In genomic region chr1:192543445-192543844, GRCh38 we compare ENCODE assay signal across 18 cellular contexts. TPM values are rescaled to one million over a fixed set of nuclear protein-coding genes. Genes with fewer than 3 reads are reported as not detected.
A peak's percentile ranks its signal among the peaks of the same experiment; 100 is the strongest.
DNase-seq lines count a peak whose midpoint lies in the region; ATAC-seq, FAIRE-seq and TF ChIP-seq lines count a peak whose summit lies in the region.
"Had no signal": no experiment of that assay in that cellular context is flagged by ENCODE, and none has a peak within 500 bp of the region (broad histone marks: within the 10 kb centered on the region; RNA-seq: fewer than 3 reads in every experiment).

No MANE protein-coding gene starts in this region.

- TF ChIP-seq CTCF in OCI-LY1 (IDR thresholded peaks at IDR 0.05; ENCODE audit: low read length), result no peak
- TF ChIP-seq CTCF in esophagus muscularis mucosa (IDR thresholded peaks at IDR 0.05), result no peak
- no peak for TF ChIP-seq CTCF in right lobe of liver (IDR thresholded peaks at IDR 0.05)
- TF ChIP-seq CTCF in GM10248 (IDR thresholded peaks at IDR 0.05; ENCODE audit: control extremely low read depth, extremely low read depth, low read depth, missing control alignments), result no peak

- H3K9me3 ChIP-seq in OCI-LY1 (ENCODE audit: low read length) (no peaks in the 10 kb centered on the region), esophagus muscularis mucosa (no peaks in the 10 kb centered on the region), trophoblast cell (ENCODE audit: insufficient read depth, low read depth, low read length) (no peaks in the 10 kb centered on the region), right lobe of liver (no peaks in the 10 kb centered on the region)
- H3K9me3 ChIP-seq: BLaER1 treated with 17β-estradiol and CSF1 and Interleukin-3, amounts not matched to agents 10 nM and 100 nM; Caco-2 had no signal

- no peaks in the 10 kb centered on the region for H4K20me1 ChIP-seq in OCI-LY1 (ENCODE audit: insufficient read depth, low read length)
- H4K20me1 ChIP-seq: BLaER1 treated with 17β-estradiol and CSF1 and Interleukin-3, amounts not matched to agents 10 nM and 100 nM had no signal

- H3K4me3 ChIP-seq in OCI-LY1 (ENCODE audit: low read depth, low read length, poor library complexity, severe bottlenecking), result no peak overlapping the region
- H3K4me3 ChIP-seq in esophagus muscularis mucosa, result no peak overlapping the region
- H3K4me3 ChIP-seq in trophoblast cell (ENCODE audit: low read depth, low read length), result no peak overlapping the region
- H3K4me3 ChIP-seq in right lobe of liver, result no peak overlapping the region
- H3K4me3 ChIP-seq: BLaER1 treated with 17β-estradiol and CSF1 and Interleukin-3, amounts not matched to agents 10 nM and 100 nM had no signal

- H4K8ac ChIP-seq in trophoblast cell (ENCODE audit: low read depth, low read length), result no peak overlapping the region

- H3K4me2 ChIP-seq in OCI-LY1 (ENCODE audit: low read length), result no peak overlapping the region
- H3K4me2 ChIP-seq in trophoblast cell (ENCODE audit: low read length), result no peak overlapping the region
- H3K4me2 ChIP-seq: BLaER1 treated with 17β-estradiol and CSF1 and Interleukin-3, amounts not matched to agents 10 nM and 100 nM had no signal

- no peak overlapping the region for H2BK12ac ChIP-seq in trophoblast cell (ENCODE audit: low read length)

- H3K18ac ChIP-seq in trophoblast cell (ENCODE audit: low read length), result no peak overlapping the region

- H3F3A ChIP-seq in OCI-LY1 (ENCODE audit: insufficient read depth, low read length), result no peaks in the 10 kb centered on the region; the same call in 1 of the 2 replicates

- peak; percentile 91 for FAIRE-seq in G401.6 (lab: Jason Lieb, UNC)

- H3K14ac ChIP-seq in trophoblast cell (ENCODE audit: low read length), result no peak overlapping the region

- POLR2A ChIA-PET in GM10248 (lab: Yijun Ruan, JAX), result no interaction called here

- H2AFZ ChIP-seq in OCI-LY1 (ENCODE audit: low read length) (no peak overlapping the region), trophoblast cell (ENCODE audit: insufficient read depth, low read length, poor library complexity) (no peak overlapping the region)

- H3K4me1 ChIP-seq in OCI-LY1 (ENCODE audit: insufficient read depth, low read length, severe bottlenecking) (peaks cover 49% of the 10 kb centered on the region), esophagus muscularis mucosa (peaks cover 15 to 68% (median 38%) of the 10 kb centered on the region in 4 donors), trophoblast cell (ENCODE audit: control insufficient read depth in 1 of 2, insufficient read depth in 2 of 2, low read length in 2 of 2) (peaks cover 0 to 6% of the 10 kb centered on the region in 2 experiments), right lobe of liver (no peaks in the 10 kb centered on the region)
- H3K4me1 ChIP-seq: Caco-2 had no signal

- H3K9me2 ChIP-seq in OCI-LY1 (ENCODE audit: low read depth, low read length), result no peaks in the 10 kb centered on the region

- WGBS in esophagus muscularis mucosa, result 93% methylated on average over 5 of the region's 5 CpGs
- no CpG with 5 or more reads among the region's 5 CpGs for WGBS in trophoblast cell (ENCODE audit: extremely low coverage, insufficient coverage, insufficient read length)
- WGBS in right lobe of liver (ENCODE audit: insufficient coverage, low coverage, low lambda C conversion rate, missing lambda C conversion rate), result 85% methylated on average over 5 of the region's 5 CpGs

- H3K9ac ChIP-seq in OCI-LY1 (ENCODE audit: low read length) (no peak overlapping the region), trophoblast cell (ENCODE audit: low read length) (no peak overlapping the region)
- H3K9ac ChIP-seq: BLaER1 treated with 17β-estradiol and CSF1 and Interleukin-3, amounts not matched to agents 10 nM and 100 nM had no signal

- no peak for TF ChIP-seq EP300 in esophagus muscularis mucosa (IDR thresholded peaks at IDR 0.05)

- no peaks in the 10 kb centered on the region for H3K27me3 ChIP-seq in OCI-LY1 (ENCODE audit: insufficient read depth, low read length)
- no peaks in the 10 kb centered on the region for H3K27me3 ChIP-seq in esophagus muscularis mucosa
- H3K27me3 ChIP-seq in trophoblast cell (ENCODE audit: insufficient read depth, low read length), result no peaks in the 10 kb centered on the region
- no peaks in the 10 kb centered on the region for H3K27me3 ChIP-seq in right lobe of liver
- H3K27me3 ChIP-seq: BLaER1 treated with 17β-estradiol and CSF1 and Interleukin-3, amounts not matched to agents 10 nM and 100 nM had no signal

- no peak overlapping the region for H2BK5ac ChIP-seq in trophoblast cell (ENCODE audit: low read depth, low read length, poor library complexity)

- no peaks in the 10 kb centered on the region for H3K79me2 ChIP-seq in OCI-LY1 (ENCODE audit: insufficient read depth, low read length)
- no peaks in the 10 kb centered on the region for H3K79me2 ChIP-seq in trophoblast cell (ENCODE audit: control insufficient read depth, insufficient read depth, low read length, poor library complexity)

- no peak overlapping the region for H3K23ac ChIP-seq in trophoblast cell (ENCODE audit: low read length)

- H4K91ac ChIP-seq in trophoblast cell (ENCODE audit: low read depth, low read length), result peak overlapping the region; percentile 2

- H2AK5ac ChIP-seq in trophoblast cell (ENCODE audit: low read length), result no peak overlapping the region

- peaks cover 10% of the 10 kb centered on the region for H3K79me1 ChIP-seq in trophoblast cell (ENCODE audit: low read length)

- CTCF ChIA-PET in GM10248 (lab: Yijun Ruan, JAX), result interaction anchor here (0.9 to 6.5 kb wide), 7 partner anchors 8 to 66 kb away, joined by 3 to 33 read pairs (median 6); no protein-coding TSS in a partner anchor

- H3K27ac ChIP-seq in OCI-LY1 (ENCODE audit: low read depth, low read length, poor library complexity, severe bottlenecking) (peak overlapping the region; percentile 0), esophagus muscularis mucosa (replicated peaks in 1 of 4) (peak overlapping the region; percentile 77 to 87 (median 80)), trophoblast cell (ENCODE audit: low read depth, low read length) (no peak overlapping the region), right lobe of liver (no peak overlapping the region)
- H3K27ac ChIP-seq: BLaER1 treated with 17β-estradiol and CSF1 and Interleukin-3, amounts not matched to agents 10 nM and 100 nM had no signal

- no peak overlapping the region for H2BK120ac ChIP-seq in trophoblast cell (ENCODE audit: insufficient read depth, low read length, poor library complexity)

- TF ChIP-seq POLR2A in esophagus muscularis mucosa (IDR thresholded peaks at IDR 0.05; ENCODE audit: low read depth), result no peak
- no peak for TF ChIP-seq POLR2A in right lobe of liver (IDR thresholded peaks at IDR 0.05)

- H4K12ac ChIP-seq in trophoblast cell (ENCODE audit: low read depth, low read length), result no peak overlapping the region

- DNase-seq in esophagus muscularis mucosa (ENCODE audit: extremely low spot score) (no peak), trophoblast cell (no peak), right lobe of liver (no peak), GM10248 (ENCODE audit: extremely low spot score) (no peak)
- DNase-seq: Caco-2, GOT3, HFFc6, KBM-7, NCI-H1092, NCI-H187, NCI-H446 treated with DMSO at 0.1 percent for 48 hours, NCI-H748 treated with DMSO at 0.1 percent for 48 hours, SIG-M5 had no signal

- ATAC-seq in right lobe of liver (no peak), GM18517 (IDR thresholded peaks at IDR 0.05; ENCODE audit: unreplicated experiment) (no peak)

- H3K36me3 ChIP-seq in OCI-LY1 (ENCODE audit: insufficient read depth, low read length) (no peaks in the 10 kb centered on the region), esophagus muscularis mucosa (no peaks in the 10 kb centered on the region), trophoblast cell (ENCODE audit: control insufficient read depth in 1 of 2, insufficient read depth in 2 of 2, low read length in 2 of 2) (no peaks in the 10 kb centered on the region), right lobe of liver (no peaks in the 10 kb centered on the region)
- H3K36me3 ChIP-seq: BLaER1 treated with 17β-estradiol and CSF1 and Interleukin-3, amounts not matched to agents 10 nM and 100 nM had no signal

- intact Hi-C loops in esophagus muscularis mucosa (cut with DNase I), result no loop called here
- intact Hi-C loops in right lobe of liver (cut with DNase I), result no loop called here

- H3K4ac ChIP-seq in trophoblast cell (ENCODE audit: low read depth, low read length), result no peak overlapping the region

RNA-seq across cellular contexts. Expression of gene RGS1, which starts 32.1 kb away (rescaled TPM):
- total RNA-seq in esophagus muscularis mucosa (10 to 100 TPM in 3 of 4 donors, 1 to 10 TPM in 1; 6.1 to 27.7 (median 12.5) TPM), right lobe of liver (10 to 100 TPM in 3 of 6 experiments, 1 to 10 TPM in 3; 2.6 to 29.8 (median 9.5) TPM)
- 1.3 and 1.7 TPM in 2 replicates for polyA plus RNA-seq in trophoblast cell (2013)
- total RNA-seq: Caco-2, HFFc6, M059J had no signal

Comparison
In these comparisons a context has a peak if more than half of its experiments do, and no peak if none do; other contexts are left out.
1. H3K27ac ChIP-seq: peak in OCI-LY1 (single experiment) and esophagus muscularis mucosa (4 of 4); none in trophoblast cell (single experiment) and right lobe of liver (0 of 3).